Comparison of ENCODE assay signal across 1 cellular context in the genomic region with DNA sequence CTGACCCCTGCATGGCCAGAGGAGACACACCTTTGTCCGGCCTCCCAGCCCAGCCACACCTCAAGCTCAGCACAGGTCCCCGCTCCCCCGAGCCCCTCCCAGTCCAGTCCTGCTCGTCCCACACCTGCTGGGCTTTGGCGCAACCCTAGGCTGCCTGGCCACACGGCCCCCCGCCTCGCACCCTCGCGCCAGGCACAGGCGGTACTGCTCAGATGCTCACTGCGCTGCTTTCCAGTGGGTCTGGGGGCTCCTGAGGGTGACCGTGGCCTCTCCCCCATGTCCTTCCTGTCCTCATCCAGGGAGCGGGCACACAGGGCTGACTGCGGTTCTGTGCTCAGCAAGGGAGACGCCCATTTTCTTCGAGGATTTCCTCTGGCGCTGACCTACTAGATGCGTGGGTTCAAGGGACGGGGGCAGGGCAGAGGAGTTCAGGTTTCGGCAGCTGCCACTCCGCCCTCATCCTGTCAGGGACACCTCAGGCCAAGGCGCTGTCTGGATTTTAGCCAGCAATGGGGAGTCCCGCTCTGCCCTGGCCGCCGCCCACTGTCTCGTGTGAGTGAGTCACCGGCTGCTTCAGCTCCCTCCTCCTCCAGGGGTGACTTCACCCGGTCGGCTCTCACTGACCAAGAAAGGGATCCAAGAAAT.
TF ChIP-seq lines count a peak whose summit lies in the region.

No MANE protein-coding gene starts in this region.

TF ChIP-seq in K562, 482 proteins besides CTCF, POLR2A, EP300 and RAD21 (continued from another document and continues in another):
- TF ChIP-seq, protein P1, sequence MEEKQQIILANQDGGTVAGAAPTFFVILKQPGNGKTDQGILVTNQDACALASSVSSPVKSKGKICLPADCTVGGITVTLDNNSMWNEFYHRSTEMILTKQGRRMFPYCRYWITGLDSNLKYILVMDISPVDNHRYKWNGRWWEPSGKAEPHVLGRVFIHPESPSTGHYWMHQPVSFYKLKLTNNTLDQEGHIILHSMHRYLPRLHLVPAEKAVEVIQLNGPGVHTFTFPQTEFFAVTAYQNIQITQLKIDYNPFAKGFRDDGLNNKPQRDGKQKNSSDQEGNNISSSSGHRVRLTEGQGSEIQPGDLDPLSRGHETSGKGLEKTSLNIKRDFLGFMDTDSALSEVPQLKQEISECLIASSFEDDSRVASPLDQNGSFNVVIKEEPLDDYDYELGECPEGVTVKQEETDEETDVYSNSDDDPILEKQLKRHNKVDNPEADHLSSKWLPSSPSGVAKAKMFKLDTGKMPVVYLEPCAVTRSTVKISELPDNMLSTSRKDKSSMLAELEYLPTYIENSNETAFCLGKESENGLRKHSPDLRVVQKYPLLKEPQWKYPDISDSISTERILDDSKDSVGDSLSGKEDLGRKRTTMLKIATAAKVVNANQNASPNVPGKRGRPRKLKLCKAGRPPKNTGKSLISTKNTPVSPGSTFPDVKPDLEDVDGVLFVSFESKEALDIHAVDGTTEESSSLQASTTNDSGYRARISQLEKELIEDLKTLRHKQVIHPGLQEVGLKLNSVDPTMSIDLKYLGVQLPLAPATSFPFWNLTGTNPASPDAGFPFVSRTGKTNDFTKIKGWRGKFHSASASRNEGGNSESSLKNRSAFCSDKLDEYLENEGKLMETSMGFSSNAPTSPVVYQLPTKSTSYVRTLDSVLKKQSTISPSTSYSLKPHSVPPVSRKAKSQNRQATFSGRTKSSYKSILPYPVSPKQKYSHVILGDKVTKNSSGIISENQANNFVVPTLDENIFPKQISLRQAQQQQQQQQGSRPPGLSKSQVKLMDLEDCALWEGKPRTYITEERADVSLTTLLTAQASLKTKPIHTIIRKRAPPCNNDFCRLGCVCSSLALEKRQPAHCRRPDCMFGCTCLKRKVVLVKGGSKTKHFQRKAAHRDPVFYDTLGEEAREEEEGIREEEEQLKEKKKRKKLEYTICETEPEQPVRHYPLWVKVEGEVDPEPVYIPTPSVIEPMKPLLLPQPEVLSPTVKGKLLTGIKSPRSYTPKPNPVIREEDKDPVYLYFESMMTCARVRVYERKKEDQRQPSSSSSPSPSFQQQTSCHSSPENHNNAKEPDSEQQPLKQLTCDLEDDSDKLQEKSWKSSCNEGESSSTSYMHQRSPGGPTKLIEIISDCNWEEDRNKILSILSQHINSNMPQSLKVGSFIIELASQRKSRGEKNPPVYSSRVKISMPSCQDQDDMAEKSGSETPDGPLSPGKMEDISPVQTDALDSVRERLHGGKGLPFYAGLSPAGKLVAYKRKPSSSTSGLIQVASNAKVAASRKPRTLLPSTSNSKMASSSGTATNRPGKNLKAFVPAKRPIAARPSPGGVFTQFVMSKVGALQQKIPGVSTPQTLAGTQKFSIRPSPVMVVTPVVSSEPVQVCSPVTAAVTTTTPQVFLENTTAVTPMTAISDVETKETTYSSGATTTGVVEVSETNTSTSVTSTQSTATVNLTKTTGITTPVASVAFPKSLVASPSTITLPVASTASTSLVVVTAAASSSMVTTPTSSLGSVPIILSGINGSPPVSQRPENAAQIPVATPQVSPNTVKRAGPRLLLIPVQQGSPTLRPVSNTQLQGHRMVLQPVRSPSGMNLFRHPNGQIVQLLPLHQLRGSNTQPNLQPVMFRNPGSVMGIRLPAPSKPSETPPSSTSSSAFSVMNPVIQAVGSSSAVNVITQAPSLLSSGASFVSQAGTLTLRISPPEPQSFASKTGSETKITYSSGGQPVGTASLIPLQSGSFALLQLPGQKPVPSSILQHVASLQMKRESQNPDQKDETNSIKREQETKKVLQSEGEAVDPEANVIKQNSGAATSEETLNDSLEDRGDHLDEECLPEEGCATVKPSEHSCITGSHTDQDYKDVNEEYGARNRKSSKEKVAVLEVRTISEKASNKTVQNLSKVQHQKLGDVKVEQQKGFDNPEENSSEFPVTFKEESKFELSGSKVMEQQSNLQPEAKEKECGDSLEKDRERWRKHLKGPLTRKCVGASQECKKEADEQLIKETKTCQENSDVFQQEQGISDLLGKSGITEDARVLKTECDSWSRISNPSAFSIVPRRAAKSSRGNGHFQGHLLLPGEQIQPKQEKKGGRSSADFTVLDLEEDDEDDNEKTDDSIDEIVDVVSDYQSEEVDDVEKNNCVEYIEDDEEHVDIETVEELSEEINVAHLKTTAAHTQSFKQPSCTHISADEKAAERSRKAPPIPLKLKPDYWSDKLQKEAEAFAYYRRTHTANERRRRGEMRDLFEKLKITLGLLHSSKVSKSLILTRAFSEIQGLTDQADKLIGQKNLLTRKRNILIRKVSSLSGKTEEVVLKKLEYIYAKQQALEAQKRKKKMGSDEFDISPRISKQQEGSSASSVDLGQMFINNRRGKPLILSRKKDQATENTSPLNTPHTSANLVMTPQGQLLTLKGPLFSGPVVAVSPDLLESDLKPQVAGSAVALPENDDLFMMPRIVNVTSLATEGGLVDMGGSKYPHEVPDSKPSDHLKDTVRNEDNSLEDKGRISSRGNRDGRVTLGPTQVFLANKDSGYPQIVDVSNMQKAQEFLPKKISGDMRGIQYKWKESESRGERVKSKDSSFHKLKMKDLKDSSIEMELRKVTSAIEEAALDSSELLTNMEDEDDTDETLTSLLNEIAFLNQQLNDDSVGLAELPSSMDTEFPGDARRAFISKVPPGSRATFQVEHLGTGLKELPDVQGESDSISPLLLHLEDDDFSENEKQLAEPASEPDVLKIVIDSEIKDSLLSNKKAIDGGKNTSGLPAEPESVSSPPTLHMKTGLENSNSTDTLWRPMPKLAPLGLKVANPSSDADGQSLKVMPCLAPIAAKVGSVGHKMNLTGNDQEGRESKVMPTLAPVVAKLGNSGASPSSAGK (IDR thresholded peaks at IDR 0.05) = peak; percentile 75
- TF ChIP-seq ZNF239 (CRISPR knock-in tag; IDR thresholded peaks at IDR 0.05) (no peak), ZNF134 (CRISPR knock-in tag; conservative IDR thresholded peaks at IDR 0.05) (no peak), NFE2L1 (tag; IDR thresholded peaks at IDR 0.05; ENCODE audit: borderline replicate concordance, low read depth) (no peak), SLC30A9 (CRISPR knock-in tag; IDR thresholded peaks at IDR 0.05) (no peak), AFF1 (IDR thresholded peaks at IDR 0.05; ENCODE audit: low read depth in 1 of 2, partially characterized antibody in 2 of 2) (no peak), SRSF9 (IDR thresholded peaks at IDR 0.05; ENCODE audit: borderline replicate concordance, low read depth, low read length) (no peak), C11orf30 (IDR thresholded peaks at IDR 0.05; ENCODE audit: low read depth) (no peak), ARID1B (IDR thresholded peaks at IDR 0.05) (peak; percentile 66; the same call in 1 of the 2 replicates), ZNF165 (CRISPR knock-in tag; IDR thresholded peaks at IDR 0.05; ENCODE audit: borderline replicate concordance) (no peak), JUN (IDR thresholded peaks at IDR 0.05; ENCODE audit: borderline replicate concordance, low read depth, low read length) (peak; percentile 93), JUN (CRISPR knock-in tag; IDR thresholded peaks at IDR 0.05; ENCODE audit: borderline replicate concordance) (no peak), BHLHE40 (IDR thresholded peaks at IDR 0.05; ENCODE audit: low read length) (peak; percentile 95), BCL6 (CRISPR knock-in tag; IDR thresholded peaks at IDR 0.05) (no peak), LCOR (CRISPR knock-in tag; IDR thresholded peaks at IDR 0.05) (no peak; the same call in 1 of the 2 replicates), YY1 (IDR thresholded peaks at IDR 0.05; ENCODE audit: borderline replicate concordance in 1 of 3, control insufficient read depth in 1 of 3, extremely low read depth in 1 of 3, insufficient read depth in 3 of 3, insufficient read length in 1 of 3, insufficient replicate concordance in 2 of 3, low read depth in 1 of 3, low read length in 2 of 3) (no peak), RBBP5 (IDR thresholded peaks at IDR 0.05; ENCODE audit: borderline replicate concordance, insufficient read depth, low read length, poor library complexity, severe bottlenecking) (no peak), ZFP36 (IDR thresholded peaks at IDR 0.05; ENCODE audit: low read depth, low read length, partially characterized antibody) (peak; percentile 38), CBX5 (IDR thresholded peaks at IDR 0.05; ENCODE audit: borderline replicate concordance, low read depth) (no peak), E2F5 (CRISPR knock-in tag; IDR thresholded peaks at IDR 0.05) (no peak), ESRRB (CRISPR knock-in tag; IDR thresholded peaks at IDR 0.05; ENCODE audit: borderline replicate concordance) (no peak), ZNF408 (CRISPR knock-in tag; IDR thresholded peaks at IDR 0.05; ENCODE audit: low read depth) (no peak), MEF2D (tag; conservative IDR thresholded peaks at IDR 0.05; ENCODE audit: low read depth) (no peak), OTX1 (CRISPR knock-in tag; IDR thresholded peaks at IDR 0.05) (no peak)
- TF ChIP-seq, protein P2, sequence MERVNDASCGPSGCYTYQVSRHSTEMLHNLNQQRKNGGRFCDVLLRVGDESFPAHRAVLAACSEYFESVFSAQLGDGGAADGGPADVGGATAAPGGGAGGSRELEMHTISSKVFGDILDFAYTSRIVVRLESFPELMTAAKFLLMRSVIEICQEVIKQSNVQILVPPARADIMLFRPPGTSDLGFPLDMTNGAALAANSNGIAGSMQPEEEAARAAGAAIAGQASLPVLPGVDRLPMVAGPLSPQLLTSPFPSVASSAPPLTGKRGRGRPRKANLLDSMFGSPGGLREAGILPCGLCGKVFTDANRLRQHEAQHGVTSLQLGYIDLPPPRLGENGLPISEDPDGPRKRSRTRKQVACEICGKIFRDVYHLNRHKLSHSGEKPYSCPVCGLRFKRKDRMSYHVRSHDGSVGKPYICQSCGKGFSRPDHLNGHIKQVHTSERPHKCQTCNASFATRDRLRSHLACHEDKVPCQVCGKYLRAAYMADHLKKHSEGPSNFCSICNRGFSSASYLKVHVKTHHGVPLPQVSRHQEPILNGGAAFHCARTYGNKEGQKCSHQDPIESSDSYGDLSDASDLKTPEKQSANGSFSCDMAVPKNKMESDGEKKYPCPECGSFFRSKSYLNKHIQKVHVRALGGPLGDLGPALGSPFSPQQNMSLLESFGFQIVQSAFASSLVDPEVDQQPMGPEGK (CRISPR knock-in tag; IDR thresholded peaks at IDR 0.05; ENCODE audit: borderline replicate concordance) = no peak
- TF ChIP-seq, protein P3, sequence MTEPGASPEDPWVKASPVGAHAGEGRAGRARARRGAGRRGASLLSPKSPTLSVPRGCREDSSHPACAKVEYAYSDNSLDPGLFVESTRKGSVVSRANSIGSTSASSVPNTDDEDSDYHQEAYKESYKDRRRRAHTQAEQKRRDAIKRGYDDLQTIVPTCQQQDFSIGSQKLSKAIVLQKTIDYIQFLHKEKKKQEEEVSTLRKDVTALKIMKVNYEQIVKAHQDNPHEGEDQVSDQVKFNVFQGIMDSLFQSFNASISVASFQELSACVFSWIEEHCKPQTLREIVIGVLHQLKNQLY (CRISPR knock-in tag; conservative IDR thresholded peaks at IDR 0.05) = no peak
- TF ChIP-seq, protein P4, sequence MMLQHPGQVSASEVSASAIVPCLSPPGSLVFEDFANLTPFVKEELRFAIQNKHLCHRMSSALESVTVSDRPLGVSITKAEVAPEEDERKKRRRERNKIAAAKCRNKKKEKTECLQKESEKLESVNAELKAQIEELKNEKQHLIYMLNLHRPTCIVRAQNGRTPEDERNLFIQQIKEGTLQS (IDR thresholded peaks at IDR 0.05) = peak; percentile 95
- TF ChIP-seq, protein P4 (CRISPR knock-in tag; conservative IDR thresholded peaks at IDR 0.05) = 0 out of 2 replicates have a peak, but pooled peaks have one; percentile 43
